ENCODE assay signal across 14 cellular contexts in the genomic region with DNA sequence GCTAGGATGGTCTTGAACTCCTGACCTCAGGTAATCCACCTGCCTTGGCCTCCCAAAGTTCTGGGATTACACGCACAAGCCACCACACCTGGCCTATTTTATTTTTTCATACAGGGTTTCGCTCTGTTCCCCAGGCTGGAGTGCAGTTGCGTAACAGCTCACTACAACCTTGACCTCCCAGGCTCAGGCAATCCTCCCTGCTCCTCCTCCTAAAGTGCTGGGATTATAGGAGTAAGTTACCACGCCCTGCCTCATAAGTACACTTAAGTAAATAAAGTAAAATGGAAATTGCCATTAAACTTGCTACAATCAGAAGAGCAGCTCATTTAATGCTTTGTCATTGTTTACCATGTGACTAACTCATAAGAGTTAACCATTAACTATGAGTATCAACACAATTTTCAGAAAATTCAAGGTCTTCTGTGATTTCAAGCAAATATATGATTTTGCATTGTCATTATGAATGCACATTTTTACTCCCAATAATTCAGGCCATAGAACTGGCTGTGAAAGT. TPM values are rescaled to one million over a fixed set of nuclear protein-coding genes. Genes with fewer than 3 reads are reported as not detected.
DNase-seq lines count a peak whose midpoint lies in the region; ATAC-seq, FAIRE-seq and TF ChIP-seq lines count a peak whose summit lies in the region.
"Had no signal": no experiment of that assay in that cellular context is flagged by ENCODE, and none has a peak within 500 bp of the region (broad histone marks: within the 10 kb centered on the region; RNA-seq: fewer than 3 reads in every experiment).

No MANE protein-coding gene starts in this region.

- H3K4me3 Mint-ChIP-seq in type B pancreatic cell: no peak overlapping the region
- H3K4me3 Mint-ChIP-seq: activated CD4-positive, alpha-beta T cell treated with anti-CD3 and anti-CD28 coated beads for 36 hours; activated naive CD4-positive, alpha-beta T cell treated with anti-CD3 and anti-CD28 coated beads for 36 hours; immature natural killer cell had no signal

- intact Hi-C loops in adrenal gland (cut with DNase I) (no loop called here), kidney (cut with DNase I) (no loop called here), right cardiac atrium (cut with DNase I) (no loop called here)

- H3K27ac ChIP-seq in adrenal gland (peak overlapping the region in 4 of 5 donors; percentile 38 to 63 (median 42)), kidney (ENCODE audit: low read depth in 2 of 2, low read length in 2 of 2) (peak overlapping the region; percentile 28 to 78), Karpas-422 (ENCODE audit: low read length) (no peak overlapping the region), right cardiac atrium (ENCODE audit: low read length) (no peak overlapping the region)

- no peaks in the 10 kb centered on the region for H3K9me3 Mint-ChIP-seq in type B pancreatic cell
- H3K9me3 Mint-ChIP-seq: activated naive CD4-positive, alpha-beta T cell treated with anti-CD3 and anti-CD28 coated beads for 36 hours; immature natural killer cell had no signal

- H3K4me1 Mint-ChIP-seq in type B pancreatic cell (ENCODE audit: unreplicated experiment): no peaks in the 10 kb centered on the region
- H3K4me1 Mint-ChIP-seq: activated CD4-positive, alpha-beta T cell treated with anti-CD3 and anti-CD28 coated beads for 36 hours; immature natural killer cell had no signal

- peak; percentile 6 for DNase-seq in NCI-H82 (lab: John Stamatoyannopoulos, UW)
- no peak for DNase-seq in NCI-H82 treated with DMSO at 0.1 percent for 48 hours (lab: John Stamatoyannopoulos, UW; ENCODE audit: unreplicated experiment)
- DNase-seq in adrenal gland: peak; percentile 36 to 66 (median 48)
- no peak for DNase-seq in kidney
- DNase-seq in type B pancreatic cell (ENCODE audit: extremely low spot score, unreplicated experiment): no peak
- no peak for DNase-seq in Karpas-422
- DNase-seq in right cardiac atrium: no peak
- DNase-seq: activated CD4-positive, alpha-beta T cell treated with anti-CD3 and anti-CD28 coated beads for 36 hours; activated naive CD4-positive, alpha-beta T cell treated with anti-CD3 and anti-CD28 coated beads for 36 hours; effector CD8-positive, alpha-beta T cell; immature natural killer cell; Right ventricle myocardium superior had no signal

- TF ChIP-seq POLR2A in adrenal gland (IDR thresholded peaks at IDR 0.05): no peak

- H3K27me3 Mint-ChIP-seq in type B pancreatic cell: no peaks in the 10 kb centered on the region
- H3K27me3 Mint-ChIP-seq: activated CD4-positive, alpha-beta T cell treated with anti-CD3 and anti-CD28 coated beads for 36 hours had no signal

- TF ChIP-seq CTCF in adrenal gland (IDR thresholded peaks at IDR 0.05) (no peak), kidney (IDR thresholded peaks at IDR 0.05; ENCODE audit: borderline replicate concordance, extremely low read depth, insufficient read depth) (no peak), type B pancreatic cell (conservative IDR thresholded peaks at IDR 0.05) (no peak)

- no peaks in the 10 kb centered on the region for H3K9me2 ChIP-seq in Karpas-422 (replicated peaks; ENCODE audit: insufficient read depth, low read length)

- H3K9me3 ChIP-seq in adrenal gland (replicated peaks in 1 of 3) (no peaks in the 10 kb centered on the region), kidney (ENCODE audit: control insufficient read depth in 1 of 2, low read length in 2 of 2) (no peaks in the 10 kb centered on the region), Karpas-422 (ENCODE audit: low read length) (no peaks in the 10 kb centered on the region), right cardiac atrium (ENCODE audit: control insufficient read depth, low read length) (no peaks in the 10 kb centered on the region)

- H3K9ac ChIP-seq in kidney (ENCODE audit: low read length in 2 of 2) (no peak overlapping the region), Karpas-422 (ENCODE audit: low read length) (no peak overlapping the region)

- H3K27me3 ChIP-seq in adrenal gland (no peaks in the 10 kb centered on the region), Karpas-422 (ENCODE audit: low read length) (no peaks in the 10 kb centered on the region), right cardiac atrium (ENCODE audit: control insufficient read depth, insufficient read depth) (no peaks in the 10 kb centered on the region)

- WGBS in adrenal gland, 4 donors: 39 to 56% (median 45%) methylated on average over 4 of the region's 4 CpGs
- WGBS in right cardiac atrium: 85% methylated on average over 4 of the region's 4 CpGs

- H3K27ac Mint-ChIP-seq in type B pancreatic cell: peak overlapping the region; percentile 91
- H3K27ac Mint-ChIP-seq: activated CD4-positive, alpha-beta T cell treated with anti-CD3 and anti-CD28 coated beads for 36 hours; activated naive CD4-positive, alpha-beta T cell treated with anti-CD3 and anti-CD28 coated beads for 36 hours had no signal

- no peaks in the 10 kb centered on the region for H4K20me1 ChIP-seq in Karpas-422 (ENCODE audit: insufficient read depth, low read depth, low read length)

- peaks cover 3% of the 10 kb centered on the region; the same call in 1 of the 2 replicates for H3K79me2 ChIP-seq in Karpas-422 (ENCODE audit: low read length)

- H3K4me3 ChIP-seq in adrenal gland (no peak overlapping the region), kidney (ENCODE audit: low read length in 2 of 2) (no peak overlapping the region), Karpas-422 (ENCODE audit: low read length) (no peak overlapping the region), right cardiac atrium (ENCODE audit: low read length) (no peak overlapping the region)

- H2AFZ ChIP-seq in Karpas-422 (ENCODE audit: low read length): no peak overlapping the region

- no peak overlapping the region for H3K4me2 ChIP-seq in Karpas-422 (ENCODE audit: low read depth, low read length, poor library complexity, severe bottlenecking)

- peaks cover 25% of the 10 kb centered on the region for H3K36me3 Mint-ChIP-seq in type B pancreatic cell

- H3K36me3 ChIP-seq in adrenal gland (replicated peaks in 1 of 2) (peaks cover 0 to 52% of the 10 kb centered on the region in 2 donors), kidney (ENCODE audit: control insufficient read depth in 1 of 2, insufficient read depth in 2 of 2, low read length in 2 of 2) (peaks cover 11 to 13% of the 10 kb centered on the region in 2 donors), Karpas-422 (ENCODE audit: insufficient read depth, low read length) (peaks cover 19% of the 10 kb centered on the region; the same call in 1 of the 2 replicates)

- no peak for ATAC-seq in right cardiac atrium
- ATAC-seq in GM18517 (IDR thresholded peaks at IDR 0.05; ENCODE audit: unreplicated experiment): no peak
- ATAC-seq: activated CD4-positive, alpha-beta T cell treated with anti-CD3 and anti-CD28 coated beads for 36 hours had no signal

- H3K4me1 ChIP-seq in adrenal gland (replicated peaks in 1 of 2): peaks cover 0 to 10% of the 10 kb centered on the region in 2 donors
- peaks cover 0 to 5% of the 10 kb centered on the region in 2 donors for H3K4me1 ChIP-seq in kidney (ENCODE audit: control insufficient read depth in 1 of 2, insufficient read depth in 1 of 2, low read depth in 1 of 2, low read length in 2 of 2)
- H3K4me1 ChIP-seq in Karpas-422 (ENCODE audit: low read length): no peaks in the 10 kb centered on the region
- H3K4me1 ChIP-seq in right cardiac atrium (ENCODE audit: control insufficient read depth, insufficient read depth, low read length): no peaks in the 10 kb centered on the region

- no peak for FAIRE-seq in kidney (lab: Jason Lieb, UNC)
- FAIRE-seq: A204.1 had no signal

RNA-seq across cellular contexts. Expression of a gene that starts 12.3 kb away (rescaled TPM):
- total RNA-seq in adrenal gland (10 to 100 TPM; 33.7 to 93.3 (median 47.5) TPM), kidney (79.4 TPM), type B pancreatic cell (ENCODE audit: low replicate concordance) (124 and 128 TPM in 2 replicates), right cardiac atrium (10 to 100 TPM; 18.0 to 33.1 (median 22.6) TPM)
- polyA plus RNA-seq in adrenal gland (10 to 100 TPM; 10.6 to 70.3 (median 11.0) TPM), kidney (ENCODE audit: insufficient read depth, low read depth, low replicate concordance) (28.2 TPM), right cardiac atrium (5.1 TPM)
- 10.3 and 10.9 TPM in 2 replicates for total RNA-seq in Karpas-422 (2014; rRNA removed; shearing (Covaris generic); ENCODE audit: low replicate concordance)

RNA-seq across cellular contexts. Expression of a gene that starts 56.1 kb away (rescaled TPM):
- 10 to 100 TPM in 7 of 8 donors, 1 to 10 TPM in 1; 7.0 to 23.7 (median 16.9) TPM for total RNA-seq in adrenal gland
- 10 to 100 TPM; 17.1 to 29.6 (median 18.4) TPM for polyA plus RNA-seq in adrenal gland
- total RNA-seq in kidney: 14.9 TPM
- 30.5 TPM for polyA plus RNA-seq in kidney (ENCODE audit: insufficient read depth, low read depth, low replicate concordance)
- 21.0 and 22.0 TPM in 2 replicates for total RNA-seq in type B pancreatic cell (ENCODE audit: low replicate concordance)
- 14.1 and 19.5 TPM in 2 replicates for total RNA-seq in Karpas-422 (2014; rRNA removed; shearing (Covaris generic); ENCODE audit: low replicate concordance)
- total RNA-seq in right cardiac atrium: 10 to 100 TPM; 10.4 to 22.2 (median 18.3) TPM
- 23.6 TPM for polyA plus RNA-seq in right cardiac atrium

RNA-seq across cellular contexts. Expression of a gene that starts 56.2 kb away (rescaled TPM):
- total RNA-seq in adrenal gland (1,000 to 10,000 TPM in 7 of 8 donors, 100 to 1,000 TPM in 1; 951 to 3,860 (median 1,477) TPM), kidney (1,087 TPM), type B pancreatic cell (ENCODE audit: low replicate concordance) (1,623 and 1,887 TPM in 2 replicates), right cardiac atrium (1,000 to 10,000 TPM in 1 of 4 donors, 100 to 1,000 TPM in 3; 708 to 1,060 (median 846) TPM)
- polyA plus RNA-seq in adrenal gland (1,000 to 10,000 TPM; 1,235 to 1,944 (median 1,931) TPM), kidney (ENCODE audit: insufficient read depth, low read depth, low replicate concordance) (2,403 TPM), right cardiac atrium (1,288 TPM)
- 3,556 and 5,641 TPM in 2 replicates for total RNA-seq in Karpas-422 (2014; rRNA removed; shearing (Covaris generic); ENCODE audit: low replicate concordance)

Comparison
In these comparisons a context has a peak if more than half of its experiments do, and no peak if none do; other contexts are left out.
1. DNase-seq: peak in NCI-H82 (single experiment) and adrenal gland (7 of 7); none in NCI-H82 treated with DMSO at 0.1 percent for 48 hours (single experiment), kidney (single experiment), type B pancreatic cell (single experiment), Karpas-422 (single experiment) and right cardiac atrium (0 of 3).
2. H3K27ac ChIP-seq: peak in adrenal gland (4 of 5) and kidney (2 of 2); none in Karpas-422 (single experiment) and right cardiac atrium (single experiment).